ENCODE assay signal across 27 cellular contexts in the genomic region with DNA sequence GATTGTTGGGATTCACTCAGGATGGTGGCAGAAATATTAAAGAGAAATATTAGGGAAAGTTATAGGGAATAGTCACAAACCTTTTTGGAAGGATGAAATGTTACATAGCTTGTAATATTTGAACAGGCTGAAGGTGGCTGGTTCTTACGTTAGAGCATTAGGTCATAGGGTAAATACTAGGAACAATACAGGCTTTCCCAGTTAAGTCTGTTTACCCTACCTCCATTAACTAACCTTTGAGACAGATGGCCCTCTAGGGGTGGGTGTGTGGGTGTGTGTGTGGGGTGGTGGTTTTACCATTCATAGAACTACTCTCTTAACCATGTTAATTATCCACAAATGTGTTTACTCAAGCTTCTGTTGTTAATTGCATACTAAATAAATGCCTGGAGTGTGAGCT.
DNase-seq lines count a peak whose midpoint lies in the region; TF ChIP-seq lines count a peak whose summit lies in the region.
"Had no signal": no experiment of that assay in that cellular context is flagged by ENCODE, and none has a peak within 500 bp of the region (broad histone marks: within the 10 kb centered on the region; RNA-seq: fewer than 3 reads in every experiment).

No MANE protein-coding gene starts in this region.

- no peak for TF ChIP-seq CTCF in brain microvascular endothelial cell (IDR thresholded peaks at IDR 0.05; ENCODE audit: low read depth, low read length, missing control alignments)

- no peak overlapping the region for H3K4me3 ChIP-seq in brain microvascular endothelial cell (ENCODE audit: low read depth, low read length)
- H3K4me3 ChIP-seq: GM23338, tibial nerve had no signal

- DNase-seq in COLO668 (lab: John Stamatoyannopoulos, UW; ENCODE audit: unreplicated experiment), result peak; percentile 65
- peak; percentile 93 for DNase-seq in DMS53 treated with DMSO at 0.1 percent for 48 hours (lab: John Stamatoyannopoulos, UW; ENCODE audit: unreplicated experiment)
- peak; percentile 79 for DNase-seq in NCI-H2029 treated with DMSO at 0.1 percent for 48 hours (lab: John Stamatoyannopoulos, UW)
- peak; percentile 74 to 77 for DNase-seq in SHP77 (lab: John Stamatoyannopoulos, UW)
- DNase-seq in foreskin melanocyte, result no peak
- no peak for DNase-seq in C1 segment of cervical spinal cord (lab: John Stamatoyannopoulos, UW)
- DNase-seq in ureter (ENCODE audit: low spot score), result no peak
- DNase-seq in brain microvascular endothelial cell, result no peak
- DNase-seq: activated CD4-positive, alpha-beta memory T cell treated with anti-CD3 and anti-CD28 coated beads, Interleukin-2, amount 10 ng/mL, durations not matched to agents 7 days and 5 days; activated CD4-positive, CD25-positive, alpha-beta regulatory T cell treated with anti-CD3 and anti-CD28 coated beads, Interleukin-2, amount 50 U/mL, for 72 hours; activated CD8-positive, alpha-beta memory T cell treated with anti-CD3 and anti-CD28 coated beads, Interleukin-2, amount 50 U/mL, for 48 hours; anterior cingulate cortex; BE2C; effector CD4-positive, alpha-beta T cell; glutamatergic neuron; IMR-90; naive thymus-derived CD8-positive, alpha-beta T cell; NCI-H1048; NCI-H2171 treated with DMSO at 0.1 percent for 48 hours; NCI-H526 treated with DMSO at 0.1 percent for 48 hours; nucleus accumbens; SK-N-SH; T-helper 2 cell had no signal

- in situ Hi-C loops in brain microvascular endothelial cell (cut with HindIII; ENCODE audit: low pct_ligation_motif_present, low sequenced_read_pairs), result no loop called here

- no peak overlapping the region for H3K27ac ChIP-seq in brain microvascular endothelial cell
- H3K27ac ChIP-seq: epithelial cell of prostate, HL-60, tibial nerve had no signal

- no peaks in the 10 kb centered on the region for H3K36me3 ChIP-seq in brain microvascular endothelial cell (replicated peaks)
- H3K36me3 ChIP-seq: BE2C, tibial nerve had no signal

- no peaks in the 10 kb centered on the region for H3K27me3 ChIP-seq in brain microvascular endothelial cell (replicated peaks)
- H3K27me3 ChIP-seq: BE2C, tibial nerve had no signal

Comparison
In these comparisons a context has a peak if more than half of its experiments do, and no peak if none do; other contexts are left out.
1. DNase-seq: peak in COLO668 (single experiment), DMS53 treated with DMSO at 0.1 percent for 48 hours (single experiment), NCI-H2029 treated with DMSO at 0.1 percent for 48 hours (single experiment) and SHP77 (2 of 2); none in foreskin melanocyte (single experiment), C1 segment of cervical spinal cord (0 of 14), ureter (single experiment) and brain microvascular endothelial cell (single experiment).